Comparison of ENCODE assay signal across 22 cellular contexts in genomic region chr3:82198009-82198408, GRCh38.
"Had no signal": no experiment of that assay in that cellular context is flagged by ENCODE, and none has a peak within 500 bp of the region (broad histone marks: within the 10 kb centered on the region; RNA-seq: fewer than 3 reads in every experiment).

No MANE protein-coding gene starts in this region.

- DNase-seq: colonic mucosa; cortex of kidney; effector CD8-positive, alpha-beta T cell; effector memory CD8-positive, alpha-beta T cell; endodermal cell; erythroblast; esophagus squamous epithelium; foreskin fibroblast; foreskin melanocyte; gastrocnemius medialis; glutamatergic neuron; head of caudate nucleus; heart right ventricle; hippocampal formation; left cardiac atrium; left lung; left ventricle myocardium superior; lower lobe of right lung; mesenchymal stem cell; mucosa of descending colon; naive B cell had no signal

- H3K27ac ChIP-seq: colonic mucosa, epithelial cell of prostate, esophagus squamous epithelium, gastrocnemius medialis, heart right ventricle, left lung, lower lobe of right lung had no signal
